In genomic region chr1:21921100-21921875, GRCh38 we compare ENCODE assay signal across 1 cellular context.
TF ChIP-seq lines count a peak whose summit lies in the region.

No MANE protein-coding gene starts in this region.

TF ChIP-seq in HepG2, 621 proteins besides CTCF, POLR2A, EP300 and RAD21 (continues in another document):
- TF ChIP-seq JUN (CRISPR knock-in tag; IDR thresholded peaks at IDR 0.05) (no peak), CAMTA2 (CRISPR knock-in tag; IDR thresholded peaks at IDR 0.05; ENCODE audit: borderline replicate concordance) (0 out of 2 replicates have a peak, but pooled peaks have one; percentile 31), TGIF2 (CRISPR knock-in tag; IDR thresholded peaks at IDR 0.05) (peak; percentile 19; the same call in 1 of the 2 replicates), CBFB (CRISPR knock-in tag; IDR thresholded peaks at IDR 0.05) (no peak), LCORL (IDR thresholded peaks at IDR 0.05) (no peak), LCORL (CRISPR knock-in tag; IDR thresholded peaks at IDR 0.05) (peak; percentile 82; the same call in 1 of the 2 replicates), RBM39 (IDR thresholded peaks at IDR 0.05; ENCODE audit: low read depth, low read length, poor library complexity, severe bottlenecking) (no peak), ZFY (CRISPR knock-in tag; IDR thresholded peaks at IDR 0.05) (peak; percentile 46; the same call in 1 of the 2 replicates), ZFYVE20 (CRISPR knock-in tag; IDR thresholded peaks at IDR 0.05; ENCODE audit: borderline replicate concordance, low read depth) (no peak), HES4 (CRISPR knock-in tag; IDR thresholded peaks at IDR 0.05; ENCODE audit: borderline replicate concordance) (no peak), ZFP41 (CRISPR knock-in tag; IDR thresholded peaks at IDR 0.05; ENCODE audit: borderline replicate concordance) (no peak), HOXD1 (CRISPR knock-in tag; IDR thresholded peaks at IDR 0.05) (no peak), U2AF2 (IDR thresholded peaks at IDR 0.05; ENCODE audit: low read depth, low read length) (no peak), ZSCAN30 (CRISPR knock-in tag; IDR thresholded peaks at IDR 0.05) (no peak), ZNF687 (CRISPR knock-in tag; IDR thresholded peaks at IDR 0.05) (peak; percentile 83), ZNF740 (CRISPR knock-in tag; IDR thresholded peaks at IDR 0.05) (0 out of 2 replicates have a peak, but pooled peaks have one; percentile 27), ZNF567 (CRISPR knock-in tag; IDR thresholded peaks at IDR 0.05; ENCODE audit: borderline replicate concordance) (no peak), ZNF296 (CRISPR knock-in tag; conservative IDR thresholded peaks at IDR 0.05) (peak; percentile 71; the same call in 1 of the 2 replicates), ZNF75D (CRISPR knock-in tag; IDR thresholded peaks at IDR 0.05; ENCODE audit: borderline replicate concordance) (no peak), ZEB1 (IDR thresholded peaks at IDR 0.05; ENCODE audit: insufficient replicate concordance, low read depth) (no peak), MIXL1 (CRISPR knock-in tag; IDR thresholded peaks at IDR 0.05) (0 out of 2 replicates have a peak, but pooled peaks have one; percentile 18), HNRNPUL1 (IDR thresholded peaks at IDR 0.05; ENCODE audit: low read depth, low read length) (peak; percentile 83; the same call in 1 of the 2 replicates), SMAD9 (CRISPR knock-in tag; IDR thresholded peaks at IDR 0.05) (no peak), MLLT10 (CRISPR knock-in tag; IDR thresholded peaks at IDR 0.05) (no peak), RXRA (CRISPR knock-in tag; IDR thresholded peaks at IDR 0.05) (peak; percentile 44), TBX2 (CRISPR knock-in tag; IDR thresholded peaks at IDR 0.05; ENCODE audit: borderline replicate concordance) (peak; percentile 34; the same call in 1 of the 2 replicates), ZNF235 (CRISPR knock-in tag; IDR thresholded peaks at IDR 0.05; ENCODE audit: borderline replicate concordance) (no peak), KDM2A (CRISPR knock-in tag; IDR thresholded peaks at IDR 0.05; ENCODE audit: borderline replicate concordance, low read depth) (peak; percentile 24; the same call in 1 of the 2 replicates), ZNF766 (CRISPR knock-in tag; IDR thresholded peaks at IDR 0.05; ENCODE audit: borderline replicate concordance) (peak; percentile 45; the same call in 1 of the 2 replicates), ARNT (IDR thresholded peaks at IDR 0.05) (no peak), ZBTB3 (CRISPR knock-in tag; IDR thresholded peaks at IDR 0.05; ENCODE audit: borderline replicate concordance, low read depth) (no peak), ZNF333 (CRISPR knock-in tag; IDR thresholded peaks at IDR 0.05; ENCODE audit: borderline replicate concordance) (0 out of 2 replicates have a peak, but pooled peaks have one; percentile 7), ZNF777 (CRISPR knock-in tag; IDR thresholded peaks at IDR 0.05) (no peak), ZNF451 (CRISPR knock-in tag; IDR thresholded peaks at IDR 0.05) (no peak), ZNF652 (CRISPR knock-in tag; IDR thresholded peaks at IDR 0.05; ENCODE audit: borderline replicate concordance, low read depth) (peak; percentile 57; the same call in 1 of the 2 replicates), ZNF549 (CRISPR knock-in tag; IDR thresholded peaks at IDR 0.05) (no peak), ZNF883 (CRISPR knock-in tag; IDR thresholded peaks at IDR 0.05; ENCODE audit: not compliant biosample characterization) (peak; percentile 41), AGO2 (optimal IDR thresholded peaks at IDR 0.05; ENCODE audit: low read depth, low read length) (peak; percentile 28), ZMAT5 (CRISPR knock-in tag; IDR thresholded peaks at IDR 0.05; ENCODE audit: borderline replicate concordance, low read depth) (no peak), ZNF143 (CRISPR knock-in tag; IDR thresholded peaks at IDR 0.05) (0 out of 2 replicates have a peak, but pooled peaks have one; percentile 15), MEF2D (CRISPR knock-in tag; IDR thresholded peaks at IDR 0.05) (no peak), FUBP1 (CRISPR knock-in tag; IDR thresholded peaks at IDR 0.05; ENCODE audit: borderline replicate concordance) (no peak), ETV5 (CRISPR knock-in tag; IDR thresholded peaks at IDR 0.05; ENCODE audit: borderline replicate concordance) (peak; percentile 56; the same call in 1 of the 2 replicates), NFIC (IDR thresholded peaks at IDR 0.05; ENCODE audit: low read length) (no peak), ZNF331 (CRISPR knock-in tag; IDR thresholded peaks at IDR 0.05) (0 out of 2 replicates have a peak, but pooled peaks have one; percentile 8), ZNF780A (CRISPR knock-in tag; IDR thresholded peaks at IDR 0.05) (no peak), FOXP1 (IDR thresholded peaks at IDR 0.05) (no peak), FOXP1 (CRISPR knock-in tag; IDR thresholded peaks at IDR 0.05) (0 out of 2 replicates have a peak, but pooled peaks have one; percentile 6), ATF7-NPFF (CRISPR knock-in tag; IDR thresholded peaks at IDR 0.05; ENCODE audit: low read depth) (0 out of 2 replicates have a peak, but pooled peaks have one; percentile 29), CC2D1A (CRISPR knock-in tag; IDR thresholded peaks at IDR 0.05) (no peak), TAF1 (CRISPR knock-in tag; IDR thresholded peaks at IDR 0.05) (peak; percentile 19; the same call in 1 of the 2 replicates), ARID4A (CRISPR knock-in tag; IDR thresholded peaks at IDR 0.05; ENCODE audit: borderline replicate concordance) (peak; percentile 58; the same call in 1 of the 2 replicates), ZZZ3 (CRISPR knock-in tag; IDR thresholded peaks at IDR 0.05; ENCODE audit: borderline replicate concordance) (no peak), RCOR2 (CRISPR knock-in tag; IDR thresholded peaks at IDR 0.05) (peak; percentile 84)
- TF ChIP-seq, protein P1, sequence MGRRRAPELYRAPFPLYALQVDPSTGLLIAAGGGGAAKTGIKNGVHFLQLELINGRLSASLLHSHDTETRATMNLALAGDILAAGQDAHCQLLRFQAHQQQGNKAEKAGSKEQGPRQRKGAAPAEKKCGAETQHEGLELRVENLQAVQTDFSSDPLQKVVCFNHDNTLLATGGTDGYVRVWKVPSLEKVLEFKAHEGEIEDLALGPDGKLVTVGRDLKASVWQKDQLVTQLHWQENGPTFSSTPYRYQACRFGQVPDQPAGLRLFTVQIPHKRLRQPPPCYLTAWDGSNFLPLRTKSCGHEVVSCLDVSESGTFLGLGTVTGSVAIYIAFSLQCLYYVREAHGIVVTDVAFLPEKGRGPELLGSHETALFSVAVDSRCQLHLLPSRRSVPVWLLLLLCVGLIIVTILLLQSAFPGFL (CRISPR knock-in tag; IDR thresholded peaks at IDR 0.05): no peak
- TF ChIP-seq, protein P2, sequence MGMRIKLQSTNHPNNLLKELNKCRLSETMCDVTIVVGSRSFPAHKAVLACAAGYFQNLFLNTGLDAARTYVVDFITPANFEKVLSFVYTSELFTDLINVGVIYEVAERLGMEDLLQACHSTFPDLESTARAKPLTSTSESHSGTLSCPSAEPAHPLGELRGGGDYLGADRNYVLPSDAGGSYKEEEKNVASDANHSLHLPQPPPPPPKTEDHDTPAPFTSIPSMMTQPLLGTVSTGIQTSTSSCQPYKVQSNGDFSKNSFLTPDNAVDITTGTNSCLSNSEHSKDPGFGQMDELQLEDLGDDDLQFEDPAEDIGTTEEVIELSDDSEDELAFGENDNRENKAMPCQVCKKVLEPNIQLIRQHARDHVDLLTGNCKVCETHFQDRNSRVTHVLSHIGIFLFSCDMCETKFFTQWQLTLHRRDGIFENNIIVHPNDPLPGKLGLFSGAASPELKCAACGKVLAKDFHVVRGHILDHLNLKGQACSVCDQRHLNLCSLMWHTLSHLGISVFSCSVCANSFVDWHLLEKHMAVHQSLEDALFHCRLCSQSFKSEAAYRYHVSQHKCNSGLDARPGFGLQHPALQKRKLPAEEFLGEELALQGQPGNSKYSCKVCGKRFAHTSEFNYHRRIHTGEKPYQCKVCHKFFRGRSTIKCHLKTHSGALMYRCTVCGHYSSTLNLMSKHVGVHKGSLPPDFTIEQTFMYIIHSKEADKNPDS (CRISPR knock-in tag; IDR thresholded peaks at IDR 0.05): no peak
- TF ChIP-seq, protein P3, sequence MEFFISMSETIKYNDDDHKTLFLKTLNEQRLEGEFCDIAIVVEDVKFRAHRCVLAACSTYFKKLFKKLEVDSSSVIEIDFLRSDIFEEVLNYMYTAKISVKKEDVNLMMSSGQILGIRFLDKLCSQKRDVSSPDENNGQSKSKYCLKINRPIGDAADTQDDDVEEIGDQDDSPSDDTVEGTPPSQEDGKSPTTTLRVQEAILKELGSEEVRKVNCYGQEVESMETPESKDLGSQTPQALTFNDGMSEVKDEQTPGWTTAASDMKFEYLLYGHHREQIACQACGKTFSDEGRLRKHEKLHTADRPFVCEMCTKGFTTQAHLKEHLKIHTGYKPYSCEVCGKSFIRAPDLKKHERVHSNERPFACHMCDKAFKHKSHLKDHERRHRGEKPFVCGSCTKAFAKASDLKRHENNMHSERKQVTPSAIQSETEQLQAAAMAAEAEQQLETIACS (CRISPR knock-in tag; IDR thresholded peaks at IDR 0.05): no peak
- TF ChIP-seq, protein P4, sequence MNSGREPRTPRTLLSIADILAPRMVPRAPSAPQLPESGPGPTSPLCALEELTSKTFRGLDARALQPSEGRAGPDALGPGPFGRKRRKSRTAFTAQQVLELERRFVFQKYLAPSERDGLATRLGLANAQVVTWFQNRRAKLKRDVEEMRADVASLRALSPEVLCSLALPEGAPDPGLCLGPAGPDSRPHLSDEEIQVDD (CRISPR knock-in tag; IDR thresholded peaks at IDR 0.05; ENCODE audit: borderline replicate concordance): no peak
